In the genomic region with DNA sequence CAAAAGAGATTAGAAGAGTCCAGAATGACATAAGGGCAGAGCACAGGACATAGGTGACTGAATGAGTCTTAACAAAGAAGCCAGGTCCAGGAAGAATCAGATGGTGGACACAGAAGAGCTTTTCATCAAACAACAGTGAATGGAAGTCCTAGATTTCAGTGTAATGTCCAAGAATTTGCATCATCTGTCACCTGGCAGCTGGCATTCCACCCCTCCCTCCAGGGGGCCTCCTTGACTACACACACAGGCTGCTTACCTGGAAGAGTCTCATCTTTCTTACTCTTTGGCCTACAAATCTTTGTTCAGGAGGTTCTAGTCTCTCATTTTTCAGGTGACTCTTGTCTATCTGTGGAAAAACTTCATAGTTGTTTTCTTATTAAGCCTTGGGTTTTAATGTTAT, we compare ENCODE assay signal across 27 cellular contexts.
"Had no signal": no experiment of that assay in that cellular context is flagged by ENCODE, and none has a peak within 500 bp of the region (broad histone marks: within the 10 kb centered on the region; RNA-seq: fewer than 3 reads in every experiment).

No MANE protein-coding gene starts in this region.

- H3K4me2 ChIP-seq: hepatocyte had no signal

- H3K9me3 ChIP-seq: adrenal gland, neutrophil, pancreas, psoas muscle had no signal

- H3K4me1 ChIP-seq: psoas muscle had no signal

- H3K27me3 ChIP-seq: adrenal gland, cardiac muscle cell, gastroesophageal sphincter, hepatocyte, neutrophil, pancreas, stomach, tibial artery had no signal

- H3K36me3 ChIP-seq: adrenal gland, cardiac muscle cell, gastroesophageal sphincter, neutrophil, pancreas, stomach, tibial artery had no signal

- H3K36me3 Mint-ChIP-seq: brain; stimulated activated naive B cell treated with anti-CD40 and anti-IgM and Interleukin-4, amounts not matched to agents 10 μg/mL and 1 μg/mL and 100 μg/mL, for 72 hours had no signal

- H3K27ac ChIP-seq: adrenal gland, cardiac muscle cell, gastroesophageal sphincter, hepatocyte, neutrophil, pancreas, psoas muscle, stomach, tibial artery had no signal

- H3K79me2 ChIP-seq: hepatocyte had no signal

- H3K4me3 Mint-ChIP-seq: activated CD4-positive, alpha-beta T cell treated with anti-CD3 and anti-CD28 coated beads for 36 hours; activated naive CD4-positive, alpha-beta T cell treated with anti-CD3 and anti-CD28 coated beads for 36 hours; activated naive CD8-positive, alpha-beta T cell treated with anti-CD3 and anti-CD28 coated beads for 36 hours; activated T-helper 1 cell treated with anti-CD3 and anti-CD28 coated beads, Interleukin-12 subunit alpha, Interleukin-12 subunit beta, Interleukin-2, Interleukin-4 antibody, amounts not matched to agents 30 ng/mL and 10 ng/mL and 1 ng/mL, durations not matched to agents 14 hours and 24 hours and 36 hours; brain; effector memory CD8-positive, alpha-beta T cell; nephron progenitor cell; stimulated activated naive B cell treated with anti-CD40 and anti-IgM and Interleukin-4, amounts not matched to agents 10 μg/mL and 1 μg/mL and 100 μg/mL, for 72 hours; T-helper 2 cell treated with Interferon-gamma antibody and Interleukin-4, amounts not matched to agents 5 μg/mL and 100 μg/mL, for 36 hours had no signal

- H2AFZ ChIP-seq: hepatocyte had no signal

- H3K4me3 ChIP-seq: adrenal gland, cardiac muscle cell, gastroesophageal sphincter, hepatocyte, pancreas, psoas muscle, stomach, tibial artery had no signal

- H3K4me1 Mint-ChIP-seq: stimulated activated naive B cell treated with anti-CD40 and anti-IgM and Interleukin-4, amounts not matched to agents 10 μg/mL and 1 μg/mL and 100 μg/mL, for 72 hours had no signal

- H3K27ac Mint-ChIP-seq: activated CD4-positive, alpha-beta T cell treated with anti-CD3 and anti-CD28 coated beads for 36 hours; activated naive CD4-positive, alpha-beta T cell treated with anti-CD3 and anti-CD28 coated beads for 36 hours; activated naive CD8-positive, alpha-beta T cell treated with anti-CD3 and anti-CD28 coated beads for 36 hours; activated T-helper 1 cell treated with anti-CD3 and anti-CD28 coated beads, Interleukin-12 subunit alpha, Interleukin-12 subunit beta, Interleukin-2, Interleukin-4 antibody, amounts not matched to agents 30 ng/mL and 10 ng/mL and 1 ng/mL, durations not matched to agents 14 hours and 24 hours and 36 hours; brain; effector memory CD8-positive, alpha-beta T cell; nephron progenitor cell; stimulated activated naive B cell treated with anti-CD40 and anti-IgM and Interleukin-4, amounts not matched to agents 10 μg/mL and 1 μg/mL and 100 μg/mL, for 72 hours; T-helper 2 cell treated with Interferon-gamma antibody and Interleukin-4, amounts not matched to agents 5 μg/mL and 100 μg/mL, for 36 hours had no signal

- DNase-seq: activated CD4-positive, alpha-beta T cell treated with anti-CD3 and anti-CD28 coated beads for 36 hours; activated CD4-positive, CD25-positive, alpha-beta regulatory T cell; activated CD8-positive, alpha-beta memory T cell treated with anti-CD3 and anti-CD28 coated beads for 24 hours; activated effector memory CD4-positive, alpha-beta T cell treated with anti-CD3 and anti-CD28 coated beads, Interleukin-2, amount 50 U/mL, for 16 hours; activated naive CD4-positive, alpha-beta T cell treated with anti-CD3 and anti-CD28 coated beads for 36 hours; activated naive CD8-positive, alpha-beta T cell treated with anti-CD3 and anti-CD28 coated beads for 36 hours; adrenal gland; aorta; cortex of kidney; effector memory CD8-positive, alpha-beta T cell; left cardiac atrium; left ventricle myocardium superior; nephron progenitor cell; pancreas; psoas muscle; stimulated activated CD4-positive, alpha-beta T cell treated with anti-CD3 and anti-CD28 coated beads, Interleukin-15, amount 100 ng/mL, for 24 hours; stimulated activated CD4-positive, alpha-beta T cell treated with anti-CD3 and anti-CD28 coated beads, Interleukin-2, amount 100 ng/mL, for 24 hours; stimulated activated naive B cell treated with anti-CD40 and anti-IgM and Interleukin-4, amounts not matched to agents 10 μg/mL and 1 μg/mL and 100 μg/mL, for 72 hours; stomach; tibial artery had no signal
